Comparison of ENCODE assay signal across 20 cellular contexts in genomic region chr1:221031890-221032222, GRCh38.
DNase-seq lines count a peak whose midpoint lies in the region; ATAC-seq, FAIRE-seq and TF ChIP-seq lines count a peak whose summit lies in the region.
"Had no signal": no experiment of that assay in that cellular context is flagged by ENCODE, and none has a peak within 500 bp of the region (broad histone marks: within the 10 kb centered on the region; RNA-seq: fewer than 3 reads in every experiment).

No MANE protein-coding gene starts in this region.

- H3K4me1 Mint-ChIP-seq in activated CD8-positive, alpha-beta memory T cell treated with anti-CD3 and anti-CD28 coated beads, Interleukin-2, amount 10 ng/mL, durations not matched to agents 7 days and 5 days = peaks cover 3% of the 10 kb centered on the region

- no peak overlapping the region for H3K4me3 ChIP-seq in A549
- H3K4me3 ChIP-seq in muscle layer of colon (ENCODE audit: low read depth in 1 of 2, low read length in 2 of 2) = no peak overlapping the region
- H3K4me3 ChIP-seq: HAP-1 had no signal

- no peaks in the 10 kb centered on the region for H3K36me3 Mint-ChIP-seq in activated CD8-positive, alpha-beta memory T cell treated with anti-CD3 and anti-CD28 coated beads, Interleukin-2, amount 10 ng/mL, durations not matched to agents 7 days and 5 days

- no peak overlapping the region for H3K4me3 Mint-ChIP-seq in activated CD8-positive, alpha-beta memory T cell treated with anti-CD3 and anti-CD28 coated beads, Interleukin-2, amount 10 ng/mL, durations not matched to agents 7 days and 5 days
- H3K4me3 Mint-ChIP-seq: CD14-positive monocyte had no signal

- TF ChIP-seq POLR2A in A549 (IDR thresholded peaks at IDR 0.05; ENCODE audit: low read length) = no peak

- H3K9ac ChIP-seq in muscle layer of colon (ENCODE audit: low read length) = no peak overlapping the region

- TF ChIP-seq CTCF in A549 (IDR thresholded peaks at IDR 0.05) = no peak

- POLR2A ChIA-PET in A549 (lab: Yijun Ruan, JAX) = no interaction called here

- H3K4me1 ChIP-seq in A549 (peaks cover 13% of the 10 kb centered on the region; the same call in 2 of the 3 replicates), muscle layer of colon (ENCODE audit: insufficient read depth, low read length) (peaks cover 67% of the 10 kb centered on the region)
- H3K4me1 ChIP-seq: HAP-1 had no signal

- no peaks in the 10 kb centered on the region for H3K9me3 Mint-ChIP-seq in activated CD8-positive, alpha-beta memory T cell treated with anti-CD3 and anti-CD28 coated beads, Interleukin-2, amount 10 ng/mL, durations not matched to agents 7 days and 5 days (ENCODE audit: low read depth)

- H3K9me3 ChIP-seq in A549 = no peaks in the 10 kb centered on the region
- no peaks in the 10 kb centered on the region for H3K9me3 ChIP-seq in muscle layer of colon (ENCODE audit: low read length)
- H3K9me3 ChIP-seq: HAP-1 had no signal

- H3K27me3 ChIP-seq in muscle layer of colon (ENCODE audit: control insufficient read depth in 1 of 2, insufficient read depth in 2 of 2, low read length in 2 of 2) = no peaks in the 10 kb centered on the region

- no peaks in the 10 kb centered on the region for H3K36me3 ChIP-seq in muscle layer of colon (ENCODE audit: insufficient read depth, low read length)
- H3K36me3 ChIP-seq: HAP-1 had no signal

- FAIRE-seq in A549 (lab: Jason Lieb, UNC) = no peak
- FAIRE-seq: A204.1, GM19239 had no signal

- no peak overlapping the region for H3K4me2 ChIP-seq in A549

- no peak overlapping the region for H3K27ac Mint-ChIP-seq in activated CD8-positive, alpha-beta memory T cell treated with anti-CD3 and anti-CD28 coated beads, Interleukin-2, amount 10 ng/mL, durations not matched to agents 7 days and 5 days
- H3K27ac Mint-ChIP-seq: CD14-positive monocyte had no signal

- no peak overlapping the region for H3K27ac ChIP-seq in A549
- H3K27ac ChIP-seq in muscle layer of colon (ENCODE audit: low read depth, low read length) = peak overlapping the region; percentile 77
- H3K27ac ChIP-seq: HL-60 had no signal

- TF ChIP-seq RAD21 in A549 (conservative IDR thresholded peaks at IDR 0.05 in 1 of 2, IDR thresholded peaks at IDR 0.05 in 1 of 2) = no peak

- H3K27me3 Mint-ChIP-seq in activated CD8-positive, alpha-beta memory T cell treated with anti-CD3 and anti-CD28 coated beads, Interleukin-2, amount 10 ng/mL, durations not matched to agents 7 days and 5 days = no peaks in the 10 kb centered on the region

- DNase-seq in A549 (ENCODE audit: low read depth in 1 of 2, low spot score in 1 of 2) = no peak
- peak; percentile 11 for DNase-seq in HT1080 (ENCODE audit: low read depth)
- DNase-seq in NCI-H1930 (lab: John Stamatoyannopoulos, UW) = no peak
- no peak for DNase-seq in NOMO-1 (lab: John Stamatoyannopoulos, UW; ENCODE audit: unreplicated experiment in 2 of 2)
- DNase-seq in activated CD8-positive, alpha-beta memory T cell treated with anti-CD3 and anti-CD28 coated beads, Interleukin-2, amount 10 ng/mL, durations not matched to agents 7 days and 5 days = no peak
- DNase-seq: KBM-7, NCI-H1048, NCI-H146, NCI-H2107, NCI-H2227 treated with DMSO at 0.1 percent for 48 hours, NCI-H524, SIG-M5 had no signal

- TF ChIP-seq EP300 in A549 (IDR thresholded peaks at IDR 0.05) = no peak

- ATAC-seq in A549 = no peak
- 0 out of 3 replicates have a peak, but pooled peaks have one; percentile 8 for ATAC-seq in SK-N-SH treated with all-trans-retinoic acid at 6 μM for 48 hours
- no peak for ATAC-seq in HG03108 (IDR thresholded peaks at IDR 0.05; ENCODE audit: unreplicated experiment)
- ATAC-seq in activated CD8-positive, alpha-beta memory T cell treated with anti-CD3 and anti-CD28 coated beads, Interleukin-2, amount 10 ng/mL, durations not matched to agents 7 days and 5 days = no peak

- CTCF ChIA-PET in A549 (lab: Yijun Ruan, JAX) = interaction anchor here (1.4 kb wide), 1 partner anchor 41 kb away, joined by 3 read pairs; no protein-coding TSS in a partner anchor
- CTCF ChIA-PET in activated CD8-positive, alpha-beta memory T cell treated with anti-CD3 and anti-CD28 coated beads, Interleukin-2, amount 10 ng/mL, durations not matched to agents 7 days and 5 days (lab: Charles Lee) = no interaction called here

TF ChIP-seq in A549, 52 proteins besides CTCF, POLR2A, EP300 and RAD21:
- TF ChIP-seq JUNB (IDR thresholded peaks at IDR 0.05) (no peak), FOSL2 (IDR thresholded peaks at IDR 0.05) (no peak), FOSL2 (CRISPR knock-in tag; IDR thresholded peaks at IDR 0.05) (0 out of 2 replicates have a peak, but pooled peaks have one; percentile 15)
- TF ChIP-seq, protein P1, sequence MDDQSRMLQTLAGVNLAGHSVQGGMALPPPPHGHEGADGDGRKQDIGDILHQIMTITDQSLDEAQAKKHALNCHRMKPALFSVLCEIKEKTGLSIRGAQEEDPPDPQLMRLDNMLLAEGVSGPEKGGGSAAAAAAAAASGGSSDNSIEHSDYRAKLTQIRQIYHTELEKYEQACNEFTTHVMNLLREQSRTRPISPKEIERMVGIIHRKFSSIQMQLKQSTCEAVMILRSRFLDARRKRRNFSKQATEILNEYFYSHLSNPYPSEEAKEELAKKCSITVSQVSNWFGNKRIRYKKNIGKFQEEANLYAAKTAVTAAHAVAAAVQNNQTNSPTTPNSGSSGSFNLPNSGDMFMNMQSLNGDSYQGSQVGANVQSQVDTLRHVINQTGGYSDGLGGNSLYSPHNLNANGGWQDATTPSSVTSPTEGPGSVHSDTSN (IDR thresholded peaks at IDR 0.05) = no peak
TF ChIP-seq in A549: peak in this region for 1.

TF ChIP-seq in SK-N-SH treated with all-trans-retinoic acid at 6 μM for 48 hours, 23 proteins besides CTCF, POLR2A, EP300 and RAD21 (continues in another document):
- TF ChIP-seq BACH2 (CRISPR knock-in tag; IDR thresholded peaks at IDR 0.05; ENCODE audit: borderline replicate concordance) (no peak), ZC3H10 (CRISPR knock-in tag; IDR thresholded peaks at IDR 0.05) (no peak), TCF4 (CRISPR knock-in tag; IDR thresholded peaks at IDR 0.05; ENCODE audit: borderline replicate concordance) (no peak), ESRRG (CRISPR knock-in tag; IDR thresholded peaks at IDR 0.05) (no peak), ISL1 (CRISPR knock-in tag; IDR thresholded peaks at IDR 0.05) (no peak), ARNTL (CRISPR knock-in tag; IDR thresholded peaks at IDR 0.05; ENCODE audit: borderline replicate concordance, low read depth) (no peak), OSR1 (CRISPR knock-in tag; IDR thresholded peaks at IDR 0.05) (no peak), SNAI2 (CRISPR knock-in tag; IDR thresholded peaks at IDR 0.05) (no peak), GLIS3 (CRISPR knock-in tag; IDR thresholded peaks at IDR 0.05) (no peak), ZFP30 (CRISPR knock-in tag; IDR thresholded peaks at IDR 0.05) (no peak), POU6F1 (CRISPR knock-in tag; IDR thresholded peaks at IDR 0.05; ENCODE audit: borderline replicate concordance, low read depth) (no peak), ZNF70 (CRISPR knock-in tag; IDR thresholded peaks at IDR 0.05) (no peak), RARB (CRISPR knock-in tag; IDR thresholded peaks at IDR 0.05) (no peak), CSDC2 (CRISPR knock-in tag; IDR thresholded peaks at IDR 0.05) (no peak), TOX (CRISPR knock-in tag; IDR thresholded peaks at IDR 0.05; ENCODE audit: borderline replicate concordance) (no peak; the same call in 1 of the 2 replicates), ZFP3 (CRISPR knock-in tag; IDR thresholded peaks at IDR 0.05) (no peak), ZNF8 (CRISPR knock-in tag; IDR thresholded peaks at IDR 0.05) (no peak)
- TF ChIP-seq, protein P2, sequence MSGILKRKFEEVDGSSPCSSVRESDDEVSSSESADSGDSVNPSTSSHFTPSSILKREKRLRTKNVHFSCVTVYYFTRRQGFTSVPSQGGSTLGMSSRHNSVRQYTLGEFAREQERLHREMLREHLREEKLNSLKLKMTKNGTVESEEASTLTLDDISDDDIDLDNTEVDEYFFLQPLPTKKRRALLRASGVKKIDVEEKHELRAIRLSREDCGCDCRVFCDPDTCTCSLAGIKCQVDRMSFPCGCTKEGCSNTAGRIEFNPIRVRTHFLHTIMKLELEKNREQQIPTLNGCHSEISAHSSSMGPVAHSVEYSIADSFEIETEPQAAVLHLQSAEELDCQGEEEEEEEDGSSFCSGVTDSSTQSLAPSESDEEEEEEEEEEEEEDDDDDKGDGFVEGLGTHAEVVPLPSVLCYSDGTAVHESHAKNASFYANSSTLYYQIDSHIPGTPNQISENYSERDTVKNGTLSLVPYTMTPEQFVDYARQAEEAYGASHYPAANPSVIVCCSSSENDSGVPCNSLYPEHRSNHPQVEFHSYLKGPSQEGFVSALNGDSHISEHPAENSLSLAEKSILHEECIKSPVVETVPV (CRISPR knock-in tag; IDR thresholded peaks at IDR 0.05) = no peak
- TF ChIP-seq, protein P3, sequence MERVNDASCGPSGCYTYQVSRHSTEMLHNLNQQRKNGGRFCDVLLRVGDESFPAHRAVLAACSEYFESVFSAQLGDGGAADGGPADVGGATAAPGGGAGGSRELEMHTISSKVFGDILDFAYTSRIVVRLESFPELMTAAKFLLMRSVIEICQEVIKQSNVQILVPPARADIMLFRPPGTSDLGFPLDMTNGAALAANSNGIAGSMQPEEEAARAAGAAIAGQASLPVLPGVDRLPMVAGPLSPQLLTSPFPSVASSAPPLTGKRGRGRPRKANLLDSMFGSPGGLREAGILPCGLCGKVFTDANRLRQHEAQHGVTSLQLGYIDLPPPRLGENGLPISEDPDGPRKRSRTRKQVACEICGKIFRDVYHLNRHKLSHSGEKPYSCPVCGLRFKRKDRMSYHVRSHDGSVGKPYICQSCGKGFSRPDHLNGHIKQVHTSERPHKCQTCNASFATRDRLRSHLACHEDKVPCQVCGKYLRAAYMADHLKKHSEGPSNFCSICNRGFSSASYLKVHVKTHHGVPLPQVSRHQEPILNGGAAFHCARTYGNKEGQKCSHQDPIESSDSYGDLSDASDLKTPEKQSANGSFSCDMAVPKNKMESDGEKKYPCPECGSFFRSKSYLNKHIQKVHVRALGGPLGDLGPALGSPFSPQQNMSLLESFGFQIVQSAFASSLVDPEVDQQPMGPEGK (CRISPR knock-in tag; IDR thresholded peaks at IDR 0.05; ENCODE audit: borderline replicate concordance) = no peak
